Comparison of ENCODE assay signal across 9 cellular contexts in the genomic region with DNA sequence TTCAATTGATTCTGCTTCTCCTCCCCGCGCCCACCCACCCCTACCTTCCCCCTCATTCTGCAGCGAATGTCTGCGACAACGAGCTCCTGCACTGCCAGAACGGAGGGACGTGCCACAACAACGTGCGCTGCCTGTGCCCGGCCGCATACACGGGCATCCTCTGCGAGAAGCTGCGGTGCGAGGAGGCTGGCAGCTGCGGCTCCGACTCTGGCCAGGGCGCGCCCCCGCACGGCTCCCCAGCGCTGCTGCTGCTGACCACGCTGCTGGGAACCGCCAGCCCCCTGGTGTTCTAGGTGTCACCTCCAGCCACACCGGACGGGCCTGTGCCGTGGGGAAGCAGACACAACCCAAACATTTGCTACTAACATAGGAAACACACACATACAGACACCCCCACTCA.
DNase-seq lines count a peak whose midpoint lies in the region; ATAC-seq and TF ChIP-seq lines count a peak whose summit lies in the region.
"Had no signal": no experiment of that assay in that cellular context is flagged by ENCODE, and none has a peak within 500 bp of the region (broad histone marks: within the 10 kb centered on the region; RNA-seq: fewer than 3 reads in every experiment).

No MANE protein-coding gene starts in this region.

- no peaks in the 10 kb centered on the region for H3K27me3 ChIP-seq in osteoblast (ENCODE audit: insufficient read depth, low read length)
- H3K27me3 ChIP-seq in esophagus squamous epithelium: peaks cover 0 to 16% (median 0%) of the 10 kb centered on the region in 4 donors

- H3K79me2 ChIP-seq in osteoblast (ENCODE audit: insufficient read depth, low read length): no peaks in the 10 kb centered on the region

- H3K9me3 ChIP-seq in osteoblast (ENCODE audit: low read depth, low read length) (no peaks in the 10 kb centered on the region), esophagus squamous epithelium (no peaks in the 10 kb centered on the region)

- no peak overlapping the region for H3K4me3 ChIP-seq in osteoblast (ENCODE audit: insufficient read depth, low read length)
- no peak overlapping the region for H3K4me3 ChIP-seq in lower leg skin (ENCODE audit: low read depth, poor library complexity, severe bottlenecking)
- H3K4me3 ChIP-seq in esophagus squamous epithelium: peak overlapping the region in 2 of 4 donors; percentile 13 to 45

- TF ChIP-seq CTCF in osteoblast (IDR thresholded peaks at IDR 0.05; ENCODE audit: extremely low read depth, low read depth, low read length) (no peak), lower leg skin (IDR thresholded peaks at IDR 0.05) (no peak), esophagus squamous epithelium (IDR thresholded peaks at IDR 0.05) (no peak)

- no peak for TF ChIP-seq POLR2A in lower leg skin (IDR thresholded peaks at IDR 0.05)
- no peak for TF ChIP-seq POLR2A in esophagus squamous epithelium (IDR thresholded peaks at IDR 0.05)

- no peak overlapping the region for H3K27ac Mint-ChIP-seq in activated naive CD8-positive, alpha-beta T cell treated with anti-CD3 and anti-CD28 coated beads, Interleukin-2, amount 10 ng/mL, durations not matched to agents 7 days and 5 days

- DNase-seq in GM04504 (ENCODE audit: low read depth) (peak; percentile 5), osteoblast (ENCODE audit: insufficient read length, low spot score, missing footprints) (no peak), NCI-H1436 (lab: John Stamatoyannopoulos, UW) (no peak), lower leg skin (ENCODE audit: low spot score in 2 of 2) (no peak), esophagus squamous epithelium (lab: John Stamatoyannopoulos, UW) (no peak)
- DNase-seq in activated naive CD8-positive, alpha-beta T cell treated with anti-CD3 and anti-CD28 coated beads, Interleukin-2, amount 10 ng/mL, durations not matched to agents 7 days and 5 days: peak; percentile 31
- DNase-seq: activated CD4-positive, alpha-beta T cell treated with anti-CD3 and anti-CD28 coated beads, Interleukin-2, amount 50 U/mL, for 4 hours had no signal

- H3K4me1 Mint-ChIP-seq in activated naive CD8-positive, alpha-beta T cell treated with anti-CD3 and anti-CD28 coated beads, Interleukin-2, amount 10 ng/mL, durations not matched to agents 7 days and 5 days: peaks cover 2% of the 10 kb centered on the region

- WGBS in lower leg skin, 2 donors: 31 to 35% methylated on average over 26 to 27 of the region's 27 CpGs
- 6 to 18% methylated on average over 8 to 21 of the region's 27 CpGs for WGBS in esophagus squamous epithelium, 2 donors

- H3K4me1 ChIP-seq in osteoblast (ENCODE audit: insufficient read depth, low read length): no peaks in the 10 kb centered on the region
- peaks cover 0 to 10% (median 0%) of the 10 kb centered on the region in 3 donors for H3K4me1 ChIP-seq in esophagus squamous epithelium

- POLR2A ChIA-PET in activated naive CD8-positive, alpha-beta T cell treated with anti-CD3 and anti-CD28 coated beads, Interleukin-2, amount 10 ng/mL, durations not matched to agents 7 days and 5 days (lab: Charles Lee): no interaction called here

- H3K36me3 Mint-ChIP-seq in activated naive CD8-positive, alpha-beta T cell treated with anti-CD3 and anti-CD28 coated beads, Interleukin-2, amount 10 ng/mL, durations not matched to agents 7 days and 5 days: no peaks in the 10 kb centered on the region

- no peak overlapping the region for H2AFZ ChIP-seq in osteoblast (ENCODE audit: low read length)

- peaks cover 39% of the 10 kb centered on the region for H3K27me3 Mint-ChIP-seq in activated naive CD8-positive, alpha-beta T cell treated with anti-CD3 and anti-CD28 coated beads, Interleukin-2, amount 10 ng/mL, durations not matched to agents 7 days and 5 days

- peak; percentile 53 for ATAC-seq in GM21576 (IDR thresholded peaks at IDR 0.05; ENCODE audit: unreplicated experiment)
- no peak for ATAC-seq in activated naive CD8-positive, alpha-beta T cell treated with anti-CD3 and anti-CD28 coated beads, Interleukin-2, amount 10 ng/mL, durations not matched to agents 7 days and 5 days (ENCODE audit: low read depth)
- no peak for ATAC-seq in GM21360 (IDR thresholded peaks at IDR 0.05; ENCODE audit: unreplicated experiment)

- H3K9me3 Mint-ChIP-seq in activated naive CD8-positive, alpha-beta T cell treated with anti-CD3 and anti-CD28 coated beads, Interleukin-2, amount 10 ng/mL, durations not matched to agents 7 days and 5 days: no peaks in the 10 kb centered on the region

- H4K20me1 ChIP-seq in osteoblast (ENCODE audit: insufficient read depth, low read length): no peaks in the 10 kb centered on the region

- intact Hi-C loops in lower leg skin (cut with DNase I; ENCODE audit: low total_unique reads) (no loop called here), esophagus squamous epithelium (cut with DNase I) (no loop called here)

- H3K36me3 ChIP-seq in osteoblast (ENCODE audit: insufficient read depth, low read length): no peaks in the 10 kb centered on the region
- no peaks in the 10 kb centered on the region for H3K36me3 ChIP-seq in esophagus squamous epithelium

- no peak overlapping the region for H3K4me3 Mint-ChIP-seq in activated naive CD8-positive, alpha-beta T cell treated with anti-CD3 and anti-CD28 coated beads, Interleukin-2, amount 10 ng/mL, durations not matched to agents 7 days and 5 days

- no peak overlapping the region for H3K27ac ChIP-seq in osteoblast (ENCODE audit: low read depth, low read length)
- H3K27ac ChIP-seq in esophagus squamous epithelium: no peak overlapping the region

- H3K4me2 ChIP-seq in osteoblast (ENCODE audit: insufficient read depth, low read length): peak overlapping the region; percentile 32

Comparison
In these comparisons a context has a peak if more than half of its experiments do, and no peak if none do; other contexts are left out.
1. DNase-seq: peak in GM04504 (single experiment) and activated naive CD8-positive, alpha-beta T cell treated with anti-CD3 and anti-CD28 coated beads, Interleukin-2, amount 10 ng/mL, durations not matched to agents 7 days and 5 days (single experiment); none in osteoblast (single experiment), NCI-H1436 (single experiment), lower leg skin (0 of 2) and esophagus squamous epithelium (single experiment).